Comparison of ENCODE assay signal across 15 cellular contexts in genomic region chr9:20771721-20772120, GRCh38.
"Had no signal": no experiment of that assay in that cellular context is flagged by ENCODE, and none has a peak within 500 bp of the region (broad histone marks: within the 10 kb centered on the region; RNA-seq: fewer than 3 reads in every experiment).

No MANE protein-coding gene starts in this region.

- H3K27ac ChIP-seq: dorsolateral prefrontal cortex, lower lobe of right lung, ovary, right lobe of liver, thoracic aorta, tibial nerve, upper lobe of left lung had no signal

- ATAC-seq: esophagus mucosa; lower lobe of right lung; natural killer cell; right lobe of liver; stimulated activated naive B cell treated with anti-CD40 and anti-IgM and Interleukin-4, amounts not matched to agents 10 μg/mL and 1 μg/mL and 100 μg/mL, for 72 hours had no signal

- DNase-seq: dorsolateral prefrontal cortex; effector CD4-positive, alpha-beta T cell; left ventricle myocardium superior; lower lobe of right lung; natural killer cell; occipital lobe; ovary; posterior cingulate gyrus; right lobe of liver; stimulated activated CD4-positive, alpha-beta T cell treated with anti-CD3 and anti-CD28 coated beads, Interleukin-2, amount 100 ng/mL, for 48 hours; stimulated activated naive B cell treated with anti-CD40 and anti-IgM and Interleukin-4, amounts not matched to agents 10 μg/mL and 1 μg/mL and 100 μg/mL, for 72 hours; upper lobe of left lung had no signal
